15 cellular contexts compared by ENCODE assay signal in the genomic region with DNA sequence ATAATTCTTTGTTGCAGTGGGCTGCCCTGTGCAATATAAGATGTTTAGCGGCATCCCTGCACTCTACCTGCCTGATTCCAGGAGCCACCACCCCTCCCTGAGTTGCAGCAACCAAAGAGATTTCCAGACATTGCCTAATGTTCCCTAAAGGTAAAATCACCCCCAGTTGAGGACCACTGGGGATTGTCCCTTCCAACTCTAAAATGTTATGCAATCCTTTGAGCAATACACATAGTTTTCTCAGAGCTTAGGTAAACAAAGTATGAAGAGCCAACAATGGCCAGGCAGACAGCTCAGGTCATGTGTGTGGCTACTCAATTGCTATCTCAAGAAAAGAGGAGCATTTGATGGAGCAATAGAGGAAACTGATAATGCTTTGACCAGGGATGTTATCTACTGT.
"Had no signal": no experiment of that assay in that cellular context is flagged by ENCODE, and none has a peak within 500 bp of the region (broad histone marks: within the 10 kb centered on the region; RNA-seq: fewer than 3 reads in every experiment).

No MANE protein-coding gene starts in this region.

- H3K36me3 ChIP-seq: neural progenitor cell, ovary had no signal

- H3K27me3 ChIP-seq: hepatocyte, neural progenitor cell, ovary had no signal

- DNase-seq: effector CD4-positive, alpha-beta T cell; endodermal cell; erythroblast; foreskin fibroblast; left colon; nucleus accumbens; ovary; right cardiac atrium; stimulated activated CD4-positive, alpha-beta T cell treated with anti-CD3 and anti-CD28 coated beads, Interleukin-2, amount 100 ng/mL, for 48 hours; stimulated activated naive CD4-positive, alpha-beta T cell treated with Interleukin-2 at 50 U/mL for 16 hours had no signal

- H3K4me2 ChIP-seq: hepatocyte, neural progenitor cell, smooth muscle cell had no signal

- H2AFZ ChIP-seq: hepatocyte, neural progenitor cell had no signal

- H3K4me1 ChIP-seq: neural progenitor cell had no signal

- H3K9me3 ChIP-seq: ovary had no signal

- H3K9ac ChIP-seq: neural progenitor cell had no signal

- H3K27ac ChIP-seq: coronary artery, hepatocyte, neural progenitor cell, ovary had no signal

- H3K4me3 ChIP-seq: coronary artery, hepatocyte, neural progenitor cell, ovary, smooth muscle cell had no signal

- ATAC-seq: left colon; natural killer cell treated with Interleukin-12 subunit alpha and Interleukin-12 subunit beta and Interleukin-15 and Interleukin-18, amount 100 ng/mL, for 72 hours; right cardiac atrium had no signal
